In the genomic region with DNA sequence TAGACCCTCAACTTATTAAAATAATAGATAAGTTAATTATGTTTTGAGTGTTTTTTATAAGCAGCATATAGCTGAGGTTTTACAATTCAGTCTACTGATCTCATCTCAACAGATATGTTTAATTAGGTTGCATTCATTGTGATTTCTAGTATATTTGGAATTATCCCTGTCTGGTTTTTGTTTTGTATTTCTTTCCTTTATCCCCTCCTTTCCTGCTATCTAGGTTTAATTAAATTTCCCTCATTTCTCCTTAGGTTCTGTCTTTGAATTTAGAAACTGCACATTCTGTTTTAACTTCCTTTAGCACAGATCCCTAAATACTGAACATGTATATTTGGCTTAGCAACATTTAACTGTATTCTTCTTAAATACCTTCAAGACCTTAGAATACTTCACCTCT, we compare ENCODE assay signal across 17 cellular contexts. TPM values are rescaled to one million over a fixed set of nuclear protein-coding genes. Genes with fewer than 3 reads are reported as not detected.
DNase-seq lines count a peak whose midpoint lies in the region; ATAC-seq and TF ChIP-seq lines count a peak whose summit lies in the region.
"Had no signal": no experiment of that assay in that cellular context is flagged by ENCODE, and none has a peak within 500 bp of the region (broad histone marks: within the 10 kb centered on the region; RNA-seq: fewer than 3 reads in every experiment).

No MANE protein-coding gene starts in this region.

- H4K8ac ChIP-seq in mesendoderm (ENCODE audit: low read depth, low read length), result no peak overlapping the region

- no peak overlapping the region for H2AK5ac ChIP-seq in mesendoderm (ENCODE audit: low read length)

- no peak overlapping the region for H3K23ac ChIP-seq in mesendoderm (ENCODE audit: low read length)

- H3K36me3 Mint-ChIP-seq in T-helper 2 cell treated with Interferon-gamma antibody and Interleukin-4, amounts not matched to agents 5 μg/mL and 100 μg/mL, for 36 hours (ENCODE audit: low read depth), result peaks cover 79% of the 10 kb centered on the region
- peaks cover 94% of the 10 kb centered on the region for H3K36me3 Mint-ChIP-seq in CD4-positive, alpha-beta T cell (ENCODE audit: low read depth)
- H3K36me3 Mint-ChIP-seq in activated CD4-positive, alpha-beta memory T cell treated with anti-CD3 and anti-CD28 coated beads for 36 hours, result peaks cover 63% of the 10 kb centered on the region
- peaks cover 46% of the 10 kb centered on the region for H3K36me3 Mint-ChIP-seq in effector memory CD8-positive, alpha-beta T cell (ENCODE audit: insufficient read depth)

- peak overlapping the region; percentile 15 for H3K27ac Mint-ChIP-seq in T-helper 2 cell treated with Interferon-gamma antibody and Interleukin-4, amounts not matched to agents 5 μg/mL and 100 μg/mL, for 36 hours
- peak overlapping the region; percentile 48 for H3K27ac Mint-ChIP-seq in CD4-positive, alpha-beta T cell
- H3K27ac Mint-ChIP-seq in activated CD4-positive, alpha-beta memory T cell treated with anti-CD3 and anti-CD28 coated beads for 36 hours, result peak overlapping the region; percentile 11
- peak overlapping the region; percentile 24 to 73 for H3K27ac Mint-ChIP-seq in effector memory CD8-positive, alpha-beta T cell

- no peak for ATAC-seq in CD4-positive, alpha-beta T cell (ENCODE audit: poor library complexity)
- no peak for ATAC-seq in effector memory CD8-positive, alpha-beta T cell (replicated peaks)

- no peak for DNase-seq in T-helper 2 cell treated with Interferon-gamma antibody and Interleukin-4, amounts not matched to agents 5 μg/mL and 100 μg/mL, for 36 hours (ENCODE audit: low spot score)
- DNase-seq in T-helper 2 cell (no peak), mesendoderm (no peak), NCI-H2107 treated with DMSO at 0.1 percent for 48 hours (lab: John Stamatoyannopoulos, UW; ENCODE audit: unreplicated experiment) (no peak), pons (ENCODE audit: low spot score) (no peak)
- DNase-seq in CD4-positive, alpha-beta T cell, result no peak
- no peak for DNase-seq in activated CD4-positive, alpha-beta memory T cell treated with anti-CD3 and anti-CD28 coated beads for 36 hours
- DNase-seq in effector memory CD8-positive, alpha-beta T cell, result no peak
- DNase-seq: 8988T; KG1; NCI-H1092; NCI-H345; NCI-H69; NK-92 treated with Interleukin-12 subunit alpha and Interleukin-12 subunit beta, amount 100 ng/mL, for 24 hours; OCI-M1 had no signal

- POLR2A ChIA-PET in CD4-positive, alpha-beta T cell (lab: Charles Lee), result no interaction called here
- POLR2A ChIA-PET in activated CD4-positive, alpha-beta memory T cell treated with anti-CD3 and anti-CD28 coated beads for 36 hours (lab: Charles Lee), result no interaction called here

- no peaks in the 10 kb centered on the region for H3K79me2 ChIP-seq in mesendoderm (ENCODE audit: control insufficient read depth, insufficient read depth, low read length)

- H3K79me1 ChIP-seq in mesendoderm (ENCODE audit: low read length), result peaks cover 4% of the 10 kb centered on the region

- CTCF ChIA-PET in CD4-positive, alpha-beta T cell (lab: Charles Lee), result interaction anchor here (1.1 kb wide), 1 partner anchor 300 kb away, joined by 3 read pairs; no protein-coding TSS in a partner anchor
- CTCF ChIA-PET in activated CD4-positive, alpha-beta memory T cell treated with anti-CD3 and anti-CD28 coated beads for 36 hours (lab: Charles Lee), result no interaction called here

- no peak overlapping the region for H2BK15ac ChIP-seq in mesendoderm (replicated peaks; ENCODE audit: low read depth)

- H3K27me3 ChIP-seq in CD4-positive, alpha-beta T cell (ENCODE audit: control insufficient read depth, insufficient read depth, low read length), result no peaks in the 10 kb centered on the region
- H3K27me3 ChIP-seq in mesendoderm (ENCODE audit: insufficient read depth, low read length, poor library complexity), result no peaks in the 10 kb centered on the region
- H3K27me3 ChIP-seq: BLaER1 had no signal

- intact Hi-C loops in CD4-positive, alpha-beta T cell (cut with DNase I, micrococcal nuclease), result no loop called here
- intact Hi-C loops in activated CD4-positive, alpha-beta memory T cell treated with anti-CD3 and anti-CD28 coated beads for 36 hours (cut with micrococcal nuclease), result no loop called here

- H3K56ac ChIP-seq in mesendoderm (ENCODE audit: low read length), result no peak overlapping the region

- no peaks in the 10 kb centered on the region for H3K4me1 ChIP-seq in mesendoderm (ENCODE audit: control insufficient read depth, low read depth, low read length)
- H3K4me1 ChIP-seq: BLaER1 had no signal

- H3K27me3 Mint-ChIP-seq in T-helper 2 cell treated with Interferon-gamma antibody and Interleukin-4, amounts not matched to agents 5 μg/mL and 100 μg/mL, for 36 hours (ENCODE audit: low read depth), result no peaks in the 10 kb centered on the region
- no peaks in the 10 kb centered on the region for H3K27me3 Mint-ChIP-seq in CD4-positive, alpha-beta T cell
- no peaks in the 10 kb centered on the region for H3K27me3 Mint-ChIP-seq in activated CD4-positive, alpha-beta memory T cell treated with anti-CD3 and anti-CD28 coated beads for 36 hours
- no peaks in the 10 kb centered on the region for H3K27me3 Mint-ChIP-seq in effector memory CD8-positive, alpha-beta T cell

- no peak overlapping the region for H3K27ac ChIP-seq in CD4-positive, alpha-beta T cell (ENCODE audit: low read depth, low read length)
- H3K27ac ChIP-seq in mesendoderm (ENCODE audit: low read depth, low read length), result no peak overlapping the region
- H3K27ac ChIP-seq: BLaER1 had no signal

- H2BK120ac ChIP-seq in mesendoderm (ENCODE audit: low read depth, low read length), result no peak overlapping the region

- no peaks in the 10 kb centered on the region for H3K9me3 ChIP-seq in CD4-positive, alpha-beta T cell (ENCODE audit: control insufficient read depth, low read length)

- H4K5ac ChIP-seq in mesendoderm (ENCODE audit: low read length), result no peak overlapping the region

- H3K4me3 ChIP-seq in mesendoderm (ENCODE audit: low read length), result no peak overlapping the region
- H3K4me3 ChIP-seq: BLaER1 had no signal

- H3K9ac ChIP-seq in mesendoderm (ENCODE audit: low read length), result no peak overlapping the region
- H3K9ac ChIP-seq: BLaER1 had no signal

- no peak overlapping the region for H3K4ac ChIP-seq in mesendoderm (ENCODE audit: low read depth, low read length)

- H2BK5ac ChIP-seq in mesendoderm (ENCODE audit: low read length), result no peak overlapping the region

- H3K36me3 ChIP-seq in mesendoderm (ENCODE audit: control insufficient read depth, insufficient read depth, low read length), result no peaks in the 10 kb centered on the region

- H3K4me1 Mint-ChIP-seq in T-helper 2 cell treated with Interferon-gamma antibody and Interleukin-4, amounts not matched to agents 5 μg/mL and 100 μg/mL, for 36 hours (ENCODE audit: low read depth), result peaks cover 60% of the 10 kb centered on the region
- H3K4me1 Mint-ChIP-seq in CD4-positive, alpha-beta T cell (ENCODE audit: low read depth), result peaks cover 65% of the 10 kb centered on the region
- peaks cover 55% of the 10 kb centered on the region for H3K4me1 Mint-ChIP-seq in activated CD4-positive, alpha-beta memory T cell treated with anti-CD3 and anti-CD28 coated beads for 36 hours (ENCODE audit: low read depth)
- H3K4me1 Mint-ChIP-seq in effector memory CD8-positive, alpha-beta T cell (ENCODE audit: low read depth in 2 of 2), result peaks cover 24 to 42% of the 10 kb centered on the region in 2 donors

- H3K4me3 Mint-ChIP-seq in T-helper 2 cell treated with Interferon-gamma antibody and Interleukin-4, amounts not matched to agents 5 μg/mL and 100 μg/mL, for 36 hours, result no peak overlapping the region
- H3K4me3 Mint-ChIP-seq in CD4-positive, alpha-beta T cell, result no peak overlapping the region
- H3K4me3 Mint-ChIP-seq in activated CD4-positive, alpha-beta memory T cell treated with anti-CD3 and anti-CD28 coated beads for 36 hours, result no peak overlapping the region
- no peak overlapping the region for H3K4me3 Mint-ChIP-seq in effector memory CD8-positive, alpha-beta T cell

- TF ChIP-seq CTCF in CD4-positive, alpha-beta T cell (IDR thresholded peaks at IDR 0.05), result no peak

- H3K4me2 ChIP-seq in mesendoderm (ENCODE audit: low read length), result no peak overlapping the region
- H3K4me2 ChIP-seq: BLaER1 had no signal

- no peak overlapping the region for H3K18ac ChIP-seq in mesendoderm (ENCODE audit: low read length)

- H3K9me3 Mint-ChIP-seq in T-helper 2 cell treated with Interferon-gamma antibody and Interleukin-4, amounts not matched to agents 5 μg/mL and 100 μg/mL, for 36 hours, result peaks cover 6% of the 10 kb centered on the region
- H3K9me3 Mint-ChIP-seq in CD4-positive, alpha-beta T cell, result no peaks in the 10 kb centered on the region
- H3K9me3 Mint-ChIP-seq in activated CD4-positive, alpha-beta memory T cell treated with anti-CD3 and anti-CD28 coated beads for 36 hours, result no peaks in the 10 kb centered on the region
- H3K9me3 Mint-ChIP-seq in effector memory CD8-positive, alpha-beta T cell, result no peaks in the 10 kb centered on the region

RNA-seq across cellular contexts. Expression of a gene that starts 4.9 kb away (rescaled TPM):
- 1 to 10 TPM; 8.6 to 8.7 TPM for total RNA-seq in CD4-positive, alpha-beta T cell
- total RNA-seq in activated CD4-positive, alpha-beta memory T cell treated with anti-CD3 and anti-CD28 coated beads for 36 hours, result 1 to 10 TPM; 4.8 to 5.8 TPM
- polyA plus RNA-seq in mesendoderm (2013, experiment 1 of 2), result 0.07 TPM
- polyA plus RNA-seq in mesendoderm (2013, experiment 2 of 2), result 0.07 TPM
- total RNA-seq: M059J had no signal
